Comparison of ENCODE assay signal across 1 cellular context in genomic region chr12:53722450-53723041, GRCh38.
A peak's percentile ranks its signal among the peaks of the same experiment; 100 is the strongest.
TF ChIP-seq lines count a peak whose summit lies in the region.

No MANE protein-coding gene starts in this region.

TF ChIP-seq in K562, 482 proteins besides CTCF, POLR2A, EP300 and RAD21:
- TF ChIP-seq DIDO1 (tag; IDR thresholded peaks at IDR 0.05; ENCODE audit: low read depth) = no peak
- no peak for TF ChIP-seq ZNF436 (CRISPR knock-in tag; IDR thresholded peaks at IDR 0.05)
- peak; percentile 9 for TF ChIP-seq RBM25 (IDR thresholded peaks at IDR 0.05; ENCODE audit: low read depth, low read length, severe bottlenecking)
- peak; percentile 84 for TF ChIP-seq ZNF121 (CRISPR knock-in tag; conservative IDR thresholded peaks at IDR 0.05)
- no peak for TF ChIP-seq CBX3 (IDR thresholded peaks at IDR 0.05; ENCODE audit: borderline replicate concordance in 1 of 2, low read length in 2 of 2)
- peak; percentile 53 for TF ChIP-seq CEBPB (tag; IDR thresholded peaks at IDR 0.05)
